ENCODE assay signal across 2 cellular contexts in genomic region chr19:37979547-37980082, GRCh38.
TF ChIP-seq lines count a peak whose summit lies in the region.

No MANE protein-coding gene starts in this region.

TF ChIP-seq in HEK293, 187 proteins besides CTCF, POLR2A, EP300 and RAD21 (continued from another document and continues in another):
- TF ChIP-seq ZNF830 (tag by site-specific recombination; IDR thresholded peaks at IDR 0.05; ENCODE audit: low read depth) (no peak), ZNF426 (tag by site-specific recombination; IDR thresholded peaks at IDR 0.05) (no peak), ZNF747 (tag by site-specific recombination; IDR thresholded peaks at IDR 0.05) (no peak), SALL2 (tag by site-specific recombination; IDR thresholded peaks at IDR 0.05; ENCODE audit: borderline replicate concordance) (no peak), ZNF146 (tag by site-specific recombination; IDR thresholded peaks at IDR 0.05) (no peak), ZNF292 (tag by site-specific recombination; IDR thresholded peaks at IDR 0.05; ENCODE audit: borderline replicate concordance, low read depth) (no peak), PRDM1 (tag by site-specific recombination; IDR thresholded peaks at IDR 0.05) (peak; percentile 68), IKZF3 (tag by site-specific recombination; IDR thresholded peaks at IDR 0.05) (peak; percentile 57), ZNF274 (IDR thresholded peaks at IDR 0.05; ENCODE audit: low read length) (no peak), ZNF274 (tag by site-specific recombination; IDR thresholded peaks at IDR 0.05; ENCODE audit: borderline replicate concordance) (no peak), ZBTB17 (tag by site-specific recombination; IDR thresholded peaks at IDR 0.05) (peak; percentile 73; the same call in 1 of the 2 replicates), ZNF121 (tag by site-specific recombination; IDR thresholded peaks at IDR 0.05) (peak; percentile 87), ZNF510 (tag by site-specific recombination; IDR thresholded peaks at IDR 0.05; ENCODE audit: insufficient replicate concordance) (no peak), HOXC10 (CRISPR knock-in tag; IDR thresholded peaks at IDR 0.05) (no peak), ZNF473 (tag by site-specific recombination; IDR thresholded peaks at IDR 0.05) (no peak), ZIC2 (tag by site-specific recombination; IDR thresholded peaks at IDR 0.05) (peak; percentile 67), ZFHX2 (tag by site-specific recombination; conservative IDR thresholded peaks at IDR 0.05) (peak; percentile 79), EGR2 (tag by site-specific recombination; IDR thresholded peaks at IDR 0.05; ENCODE audit: low read depth) (peak; percentile 76), ZNF350 (tag by site-specific recombination; IDR thresholded peaks at IDR 0.05) (no peak), ZNF521 (tag by site-specific recombination; IDR thresholded peaks at IDR 0.05) (no peak), ZNF501 (tag by site-specific recombination; IDR thresholded peaks at IDR 0.05) (no peak), ZXDB (tag by site-specific recombination; IDR thresholded peaks at IDR 0.05) (no peak), ZNF792 (tag by site-specific recombination; IDR thresholded peaks at IDR 0.05) (no peak), ZNF585B (tag by site-specific recombination; IDR thresholded peaks at IDR 0.05) (no peak), ZNF626 (tag by site-specific recombination; IDR thresholded peaks at IDR 0.05) (no peak), ZNF560 (tag by site-specific recombination; IDR thresholded peaks at IDR 0.05; ENCODE audit: borderline replicate concordance) (no peak), ZNF157 (tag by site-specific recombination; IDR thresholded peaks at IDR 0.05) (no peak), ZNF768 (tag by site-specific recombination; IDR thresholded peaks at IDR 0.05) (no peak), ZNF514 (tag by site-specific recombination; IDR thresholded peaks at IDR 0.05) (no peak), ZNF529 (tag by site-specific recombination; IDR thresholded peaks at IDR 0.05; ENCODE audit: insufficient replicate concordance) (no peak), ZNF423 (tag by site-specific recombination; IDR thresholded peaks at IDR 0.05) (no peak), ZNF10 (tag by site-specific recombination; IDR thresholded peaks at IDR 0.05) (no peak), ZSCAN18 (tag by site-specific recombination; IDR thresholded peaks at IDR 0.05) (no peak), GLI2 (tag by site-specific recombination; IDR thresholded peaks at IDR 0.05; ENCODE audit: borderline replicate concordance, low read depth) (no peak)
- TF ChIP-seq, protein P1, sequence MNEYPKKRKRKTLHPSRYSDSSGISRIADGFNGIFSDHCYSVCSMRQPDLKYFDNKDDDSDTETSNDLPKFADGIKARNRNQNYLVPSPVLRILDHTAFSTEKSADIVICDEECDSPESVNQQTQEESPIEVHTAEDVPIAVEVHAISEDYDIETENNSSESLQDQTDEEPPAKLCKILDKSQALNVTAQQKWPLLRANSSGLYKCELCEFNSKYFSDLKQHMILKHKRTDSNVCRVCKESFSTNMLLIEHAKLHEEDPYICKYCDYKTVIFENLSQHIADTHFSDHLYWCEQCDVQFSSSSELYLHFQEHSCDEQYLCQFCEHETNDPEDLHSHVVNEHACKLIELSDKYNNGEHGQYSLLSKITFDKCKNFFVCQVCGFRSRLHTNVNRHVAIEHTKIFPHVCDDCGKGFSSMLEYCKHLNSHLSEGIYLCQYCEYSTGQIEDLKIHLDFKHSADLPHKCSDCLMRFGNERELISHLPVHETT (tag by site-specific recombination; IDR thresholded peaks at IDR 0.05): no peak
- TF ChIP-seq, protein P2, sequence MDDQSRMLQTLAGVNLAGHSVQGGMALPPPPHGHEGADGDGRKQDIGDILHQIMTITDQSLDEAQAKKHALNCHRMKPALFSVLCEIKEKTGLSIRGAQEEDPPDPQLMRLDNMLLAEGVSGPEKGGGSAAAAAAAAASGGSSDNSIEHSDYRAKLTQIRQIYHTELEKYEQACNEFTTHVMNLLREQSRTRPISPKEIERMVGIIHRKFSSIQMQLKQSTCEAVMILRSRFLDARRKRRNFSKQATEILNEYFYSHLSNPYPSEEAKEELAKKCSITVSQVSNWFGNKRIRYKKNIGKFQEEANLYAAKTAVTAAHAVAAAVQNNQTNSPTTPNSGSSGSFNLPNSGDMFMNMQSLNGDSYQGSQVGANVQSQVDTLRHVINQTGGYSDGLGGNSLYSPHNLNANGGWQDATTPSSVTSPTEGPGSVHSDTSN (CRISPR knock-in tag; IDR thresholded peaks at IDR 0.05): no peak
- TF ChIP-seq, protein P3, sequence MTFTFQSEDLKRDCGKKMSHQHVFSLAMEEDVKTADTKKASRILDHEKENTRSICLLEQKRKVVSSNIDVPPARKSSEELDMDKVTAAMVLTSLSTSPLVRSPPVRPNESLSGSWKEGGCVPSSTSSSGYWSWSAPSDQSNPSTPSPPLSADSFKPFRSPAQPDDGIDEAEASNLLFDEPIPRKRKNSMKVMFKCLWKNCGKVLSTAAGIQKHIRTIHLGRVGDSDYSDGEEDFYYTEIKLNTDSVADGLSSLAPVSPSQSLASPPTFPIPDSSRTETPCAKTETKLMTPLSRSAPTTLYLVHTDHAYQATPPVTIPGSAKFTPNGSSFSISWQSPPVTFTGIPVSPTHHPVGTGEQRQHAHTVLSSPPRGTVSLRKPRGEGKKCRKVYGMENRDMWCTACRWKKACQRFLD (tag by site-specific recombination; IDR thresholded peaks at IDR 0.05): no peak
- TF ChIP-seq, protein P4, sequence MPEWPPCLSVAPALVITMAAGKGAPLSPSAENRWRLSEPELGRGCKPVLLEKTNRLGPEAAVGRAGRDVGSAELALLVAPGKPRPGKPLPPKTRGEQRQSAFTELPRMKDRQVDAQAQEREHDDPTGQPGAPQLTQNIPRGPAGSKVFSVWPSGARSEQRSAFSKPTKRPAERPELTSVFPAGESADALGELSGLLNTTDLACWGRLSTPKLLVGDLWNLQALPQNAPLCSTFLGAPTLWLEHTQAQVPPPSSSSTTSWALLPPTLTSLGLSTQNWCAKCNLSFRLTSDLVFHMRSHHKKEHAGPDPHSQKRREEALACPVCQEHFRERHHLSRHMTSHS (tag by site-specific recombination; IDR thresholded peaks at IDR 0.05): no peak

TF ChIP-seq in HepG2, 621 proteins besides CTCF, POLR2A, EP300 and RAD21 (continued from another document and continues in another):
- 0 out of 2 replicates have a peak, but pooled peaks have one; percentile 24 for TF ChIP-seq ZNF646 (CRISPR knock-in tag; IDR thresholded peaks at IDR 0.05)
- TF ChIP-seq ZNF264 (CRISPR knock-in tag; IDR thresholded peaks at IDR 0.05): no peak
- TF ChIP-seq HNF4A (CRISPR knock-in tag; IDR thresholded peaks at IDR 0.05): peak; percentile 61; the same call in 1 of the 2 replicates
- TF ChIP-seq PHF8 (CRISPR knock-in tag; IDR thresholded peaks at IDR 0.05): peak; percentile 70
- no peak for TF ChIP-seq ZNF512B (CRISPR knock-in tag; IDR thresholded peaks at IDR 0.05; ENCODE audit: borderline replicate concordance)
- peak; percentile 54; the same call in 1 of the 2 replicates for TF ChIP-seq YEATS4 (CRISPR knock-in tag; IDR thresholded peaks at IDR 0.05; ENCODE audit: borderline replicate concordance)
- TF ChIP-seq ZNF235 (CRISPR knock-in tag; IDR thresholded peaks at IDR 0.05; ENCODE audit: borderline replicate concordance): no peak
- TF ChIP-seq DMAP1 (CRISPR knock-in tag; IDR thresholded peaks at IDR 0.05): peak; percentile 62; the same call in 1 of the 2 replicates
- peak; percentile 51; the same call in 1 of the 2 replicates for TF ChIP-seq AHR (CRISPR knock-in tag; IDR thresholded peaks at IDR 0.05)
- TF ChIP-seq, protein P5, sequence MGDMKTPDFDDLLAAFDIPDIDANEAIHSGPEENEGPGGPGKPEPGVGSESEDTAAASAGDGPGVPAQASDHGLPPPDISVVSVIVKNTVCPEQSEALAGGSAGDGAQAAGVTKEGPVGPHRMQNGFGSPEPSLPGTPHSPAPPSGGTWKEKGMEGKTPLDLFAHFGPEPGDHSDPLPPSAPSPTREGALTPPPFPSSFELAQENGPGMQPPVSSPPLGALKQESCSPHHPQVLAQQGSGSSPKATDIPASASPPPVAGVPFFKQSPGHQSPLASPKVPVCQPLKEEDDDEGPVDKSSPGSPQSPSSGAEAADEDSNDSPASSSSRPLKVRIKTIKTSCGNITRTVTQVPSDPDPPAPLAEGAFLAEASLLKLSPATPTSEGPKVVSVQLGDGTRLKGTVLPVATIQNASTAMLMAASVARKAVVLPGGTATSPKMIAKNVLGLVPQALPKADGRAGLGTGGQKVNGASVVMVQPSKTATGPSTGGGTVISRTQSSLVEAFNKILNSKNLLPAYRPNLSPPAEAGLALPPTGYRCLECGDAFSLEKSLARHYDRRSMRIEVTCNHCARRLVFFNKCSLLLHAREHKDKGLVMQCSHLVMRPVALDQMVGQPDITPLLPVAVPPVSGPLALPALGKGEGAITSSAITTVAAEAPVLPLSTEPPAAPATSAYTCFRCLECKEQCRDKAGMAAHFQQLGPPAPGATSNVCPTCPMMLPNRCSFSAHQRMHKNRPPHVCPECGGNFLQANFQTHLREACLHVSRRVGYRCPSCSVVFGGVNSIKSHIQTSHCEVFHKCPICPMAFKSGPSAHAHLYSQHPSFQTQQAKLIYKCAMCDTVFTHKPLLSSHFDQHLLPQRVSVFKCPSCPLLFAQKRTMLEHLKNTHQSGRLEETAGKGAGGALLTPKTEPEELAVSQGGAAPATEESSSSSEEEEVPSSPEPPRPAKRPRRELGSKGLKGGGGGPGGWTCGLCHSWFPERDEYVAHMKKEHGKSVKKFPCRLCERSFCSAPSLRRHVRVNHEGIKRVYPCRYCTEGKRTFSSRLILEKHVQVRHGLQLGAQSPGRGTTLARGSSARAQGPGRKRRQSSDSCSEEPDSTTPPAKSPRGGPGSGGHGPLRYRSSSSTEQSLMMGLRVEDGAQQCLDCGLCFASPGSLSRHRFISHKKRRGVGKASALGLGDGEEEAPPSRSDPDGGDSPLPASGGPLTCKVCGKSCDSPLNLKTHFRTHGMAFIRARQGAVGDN (CRISPR knock-in tag; IDR thresholded peaks at IDR 0.05): peak; percentile 90
- peak; percentile 35; the same call in 1 of the 2 replicates for TF ChIP-seq ZNF225 (CRISPR knock-in tag; IDR thresholded peaks at IDR 0.05)
- no peak for TF ChIP-seq ZBTB34 (CRISPR knock-in tag; IDR thresholded peaks at IDR 0.05)
- TF ChIP-seq ZNF768 (CRISPR knock-in tag; IDR thresholded peaks at IDR 0.05): peak; percentile 70; the same call in 1 of the 2 replicates
- no peak for TF ChIP-seq NFIB (CRISPR knock-in tag; IDR thresholded peaks at IDR 0.05; ENCODE audit: borderline replicate concordance)
